Comparison of ENCODE assay signal across 1 cellular context in genomic region chr17:36034127-36034526, GRCh38.
TF ChIP-seq lines count a peak whose summit lies in the region.

No MANE protein-coding gene starts in this region.

TF ChIP-seq in GM12878, 131 proteins besides CTCF, POLR2A, EP300 and RAD21 (continued from another document and continues in another):
- TF ChIP-seq, protein P1, sequence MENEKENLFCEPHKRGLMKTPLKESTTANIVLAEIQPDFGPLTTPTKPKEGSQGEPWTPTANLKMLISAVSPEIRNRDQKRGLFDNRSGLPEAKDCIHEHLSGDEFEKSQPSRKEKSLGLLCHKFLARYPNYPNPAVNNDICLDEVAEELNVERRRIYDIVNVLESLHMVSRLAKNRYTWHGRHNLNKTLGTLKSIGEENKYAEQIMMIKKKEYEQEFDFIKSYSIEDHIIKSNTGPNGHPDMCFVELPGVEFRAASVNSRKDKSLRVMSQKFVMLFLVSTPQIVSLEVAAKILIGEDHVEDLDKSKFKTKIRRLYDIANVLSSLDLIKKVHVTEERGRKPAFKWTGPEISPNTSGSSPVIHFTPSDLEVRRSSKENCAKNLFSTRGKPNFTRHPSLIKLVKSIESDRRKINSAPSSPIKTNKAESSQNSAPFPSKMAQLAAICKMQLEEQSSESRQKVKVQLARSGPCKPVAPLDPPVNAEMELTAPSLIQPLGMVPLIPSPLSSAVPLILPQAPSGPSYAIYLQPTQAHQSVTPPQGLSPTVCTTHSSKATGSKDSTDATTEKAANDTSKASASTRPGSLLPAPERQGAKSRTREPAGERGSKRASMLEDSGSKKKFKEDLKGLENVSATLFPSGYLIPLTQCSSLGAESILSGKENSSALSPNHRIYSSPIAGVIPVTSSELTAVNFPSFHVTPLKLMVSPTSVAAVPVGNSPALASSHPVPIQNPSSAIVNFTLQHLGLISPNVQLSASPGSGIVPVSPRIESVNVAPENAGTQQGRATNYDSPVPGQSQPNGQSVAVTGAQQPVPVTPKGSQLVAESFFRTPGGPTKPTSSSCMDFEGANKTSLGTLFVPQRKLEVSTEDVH (IDR thresholded peaks at IDR 0.05; ENCODE audit: low read depth, partially characterized antibody) = no peak
- no peak for TF ChIP-seq GABPA (IDR thresholded peaks at IDR 0.05; ENCODE audit: low read depth)
- TF ChIP-seq IKZF1 (conservative IDR thresholded peaks at IDR 0.05) = peak; percentile 95
- TF ChIP-seq POLR2AphosphoS5 (IDR thresholded peaks at IDR 0.05; ENCODE audit: low read length) = no peak
- TF ChIP-seq ZSCAN29 (IDR thresholded peaks at IDR 0.05) = peak; percentile 92; the same call in 1 of the 2 replicates
- peak; percentile 72; the same call in 1 of the 2 replicates for TF ChIP-seq TBL1XR1 (IDR thresholded peaks at IDR 0.05; ENCODE audit: low read depth, low read length)
- peak; percentile 100 for TF ChIP-seq MTA2 (IDR thresholded peaks at IDR 0.05; ENCODE audit: low read depth)
- TF ChIP-seq, protein P2, sequence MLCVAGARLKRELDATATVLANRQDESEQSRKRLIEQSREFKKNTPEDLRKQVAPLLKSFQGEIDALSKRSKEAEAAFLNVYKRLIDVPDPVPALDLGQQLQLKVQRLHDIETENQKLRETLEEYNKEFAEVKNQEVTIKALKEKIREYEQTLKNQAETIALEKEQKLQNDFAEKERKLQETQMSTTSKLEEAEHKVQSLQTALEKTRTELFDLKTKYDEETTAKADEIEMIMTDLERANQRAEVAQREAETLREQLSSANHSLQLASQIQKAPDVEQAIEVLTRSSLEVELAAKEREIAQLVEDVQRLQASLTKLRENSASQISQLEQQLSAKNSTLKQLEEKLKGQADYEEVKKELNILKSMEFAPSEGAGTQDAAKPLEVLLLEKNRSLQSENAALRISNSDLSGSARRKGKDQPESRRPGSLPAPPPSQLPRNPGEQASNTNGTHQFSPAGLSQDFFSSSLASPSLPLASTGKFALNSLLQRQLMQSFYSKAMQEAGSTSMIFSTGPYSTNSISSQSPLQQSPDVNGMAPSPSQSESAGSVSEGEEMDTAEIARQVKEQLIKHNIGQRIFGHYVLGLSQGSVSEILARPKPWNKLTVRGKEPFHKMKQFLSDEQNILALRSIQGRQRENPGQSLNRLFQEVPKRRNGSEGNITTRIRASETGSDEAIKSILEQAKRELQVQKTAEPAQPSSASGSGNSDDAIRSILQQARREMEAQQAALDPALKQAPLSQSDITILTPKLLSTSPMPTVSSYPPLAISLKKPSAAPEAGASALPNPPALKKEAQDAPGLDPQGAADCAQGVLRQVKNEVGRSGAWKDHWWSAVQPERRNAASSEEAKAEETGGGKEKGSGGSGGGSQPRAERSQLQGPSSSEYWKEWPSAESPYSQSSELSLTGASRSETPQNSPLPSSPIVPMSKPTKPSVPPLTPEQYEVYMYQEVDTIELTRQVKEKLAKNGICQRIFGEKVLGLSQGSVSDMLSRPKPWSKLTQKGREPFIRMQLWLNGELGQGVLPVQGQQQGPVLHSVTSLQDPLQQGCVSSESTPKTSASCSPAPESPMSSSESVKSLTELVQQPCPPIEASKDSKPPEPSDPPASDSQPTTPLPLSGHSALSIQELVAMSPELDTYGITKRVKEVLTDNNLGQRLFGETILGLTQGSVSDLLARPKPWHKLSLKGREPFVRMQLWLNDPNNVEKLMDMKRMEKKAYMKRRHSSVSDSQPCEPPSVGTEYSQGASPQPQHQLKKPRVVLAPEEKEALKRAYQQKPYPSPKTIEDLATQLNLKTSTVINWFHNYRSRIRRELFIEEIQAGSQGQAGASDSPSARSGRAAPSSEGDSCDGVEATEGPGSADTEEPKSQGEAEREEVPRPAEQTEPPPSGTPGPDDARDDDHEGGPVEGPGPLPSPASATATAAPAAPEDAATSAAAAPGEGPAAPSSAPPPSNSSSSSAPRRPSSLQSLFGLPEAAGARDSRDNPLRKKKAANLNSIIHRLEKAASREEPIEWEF (IDR thresholded peaks at IDR 0.05; ENCODE audit: insufficient replicate concordance, low read depth, low read length) = no peak
- TF ChIP-seq TCF12 (IDR thresholded peaks at IDR 0.05; ENCODE audit: low read depth, low read length) = 0 out of 2 replicates have a peak, but pooled peaks have one; percentile 12
- no peak for TF ChIP-seq SUPT20H (IDR thresholded peaks at IDR 0.05; ENCODE audit: borderline replicate concordance, control insufficient read depth, low read depth, low read length)
- TF ChIP-seq, protein P3, sequence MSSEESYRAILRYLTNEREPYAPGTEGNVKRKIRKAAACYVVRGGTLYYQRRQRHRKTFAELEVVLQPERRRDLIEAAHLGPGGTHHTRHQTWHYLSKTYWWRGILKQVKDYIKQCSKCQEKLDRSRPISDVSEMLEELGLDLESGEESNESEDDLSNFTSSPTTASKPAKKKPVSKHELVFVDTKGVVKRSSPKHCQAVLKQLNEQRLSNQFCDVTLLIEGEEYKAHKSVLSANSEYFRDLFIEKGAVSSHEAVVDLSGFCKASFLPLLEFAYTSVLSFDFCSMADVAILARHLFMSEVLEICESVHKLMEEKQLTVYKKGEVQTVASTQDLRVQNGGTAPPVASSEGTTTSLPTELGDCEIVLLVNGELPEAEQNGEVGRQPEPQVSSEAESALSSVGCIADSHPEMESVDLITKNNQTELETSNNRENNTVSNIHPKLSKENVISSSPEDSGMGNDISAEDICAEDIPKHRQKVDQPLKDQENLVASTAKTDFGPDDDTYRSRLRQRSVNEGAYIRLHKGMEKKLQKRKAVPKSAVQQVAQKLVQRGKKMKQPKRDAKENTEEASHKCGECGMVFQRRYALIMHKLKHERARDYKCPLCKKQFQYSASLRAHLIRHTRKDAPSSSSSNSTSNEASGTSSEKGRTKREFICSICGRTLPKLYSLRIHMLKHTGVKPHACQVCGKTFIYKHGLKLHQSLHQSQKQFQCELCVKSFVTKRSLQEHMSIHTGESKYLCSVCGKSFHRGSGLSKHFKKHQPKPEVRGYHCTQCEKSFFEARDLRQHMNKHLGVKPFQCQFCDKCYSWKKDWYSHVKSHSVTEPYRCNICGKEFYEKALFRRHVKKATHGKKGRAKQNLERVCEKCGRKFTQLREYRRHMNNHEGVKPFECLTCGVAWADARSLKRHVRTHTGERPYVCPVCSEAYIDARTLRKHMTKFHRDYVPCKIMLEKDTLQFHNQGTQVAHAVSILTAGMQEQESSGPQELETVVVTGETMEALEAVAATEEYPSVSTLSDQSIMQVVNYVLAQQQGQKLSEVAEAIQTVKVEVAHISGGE (CRISPR knock-in tag; IDR thresholded peaks at IDR 0.05) = no peak
- no peak for TF ChIP-seq TCF3 (IDR thresholded peaks at IDR 0.05; ENCODE audit: borderline replicate concordance, insufficient read depth, low read depth, low read length)
- peak; percentile 99 for TF ChIP-seq DPF2 (IDR thresholded peaks at IDR 0.05)
- peak; percentile 32 for TF ChIP-seq PBX3 (IDR thresholded peaks at IDR 0.05; ENCODE audit: insufficient replicate concordance, low read depth, low read length)
- TF ChIP-seq HDGF (IDR thresholded peaks at IDR 0.05) = no peak
- TF ChIP-seq KAT2A (conservative IDR thresholded peaks at IDR 0.05; ENCODE audit: control insufficient read depth, low read depth, low read length) = no peak
- peak; percentile 96 for TF ChIP-seq BCL11A (IDR thresholded peaks at IDR 0.05; ENCODE audit: low read depth, low read length)
- TF ChIP-seq RAD51 (IDR thresholded peaks at IDR 0.05) = peak; percentile 48; the same call in 1 of the 2 replicates
- TF ChIP-seq RELB (IDR thresholded peaks at IDR 0.05; ENCODE audit: low read depth) = peak; percentile 90
- TF ChIP-seq BHLHE40 (IDR thresholded peaks at IDR 0.05; ENCODE audit: borderline replicate concordance in 1 of 2, low read depth in 2 of 2, low read length in 1 of 2) = peak; percentile 41 to 72; a peak in 2 of 4 replicates
- TF ChIP-seq MEF2B (IDR thresholded peaks at IDR 0.05; ENCODE audit: partially characterized antibody, poor library complexity, severe bottlenecking) = peak; percentile 79
- no peak for TF ChIP-seq BRCA1 (IDR thresholded peaks at IDR 0.05; ENCODE audit: low read depth, low read length)
- TF ChIP-seq SP1 (IDR thresholded peaks at IDR 0.05; ENCODE audit: low read depth, low read length) = no peak
- TF ChIP-seq PKNOX1 (IDR thresholded peaks at IDR 0.05) = peak; percentile 62; the same call in 1 of the 2 replicates
- TF ChIP-seq MYB (IDR thresholded peaks at IDR 0.05; ENCODE audit: borderline replicate concordance, low read depth, low read length) = 0 out of 2 replicates have a peak, but pooled peaks have one; percentile 53
- TF ChIP-seq JUNB (IDR thresholded peaks at IDR 0.05) = peak; percentile 81
- peak; percentile 62 for TF ChIP-seq ZNF384 (IDR thresholded peaks at IDR 0.05; ENCODE audit: borderline replicate concordance, low read depth, low read length)
- 0 out of 2 replicates have a peak, but pooled peaks have one; percentile 45 for TF ChIP-seq NFIC (IDR thresholded peaks at IDR 0.05; ENCODE audit: low read depth, low read length)
- no peak for TF ChIP-seq SMARCA5 (IDR thresholded peaks at IDR 0.05)
- no peak for TF ChIP-seq SRF (IDR thresholded peaks at IDR 0.05; ENCODE audit: low read depth in 2 of 2, low read length in 2 of 2)
- no peak for TF ChIP-seq POLR2AphosphoS2 (IDR thresholded peaks at IDR 0.05; ENCODE audit: low read depth, low read length)
- TF ChIP-seq, protein P4, sequence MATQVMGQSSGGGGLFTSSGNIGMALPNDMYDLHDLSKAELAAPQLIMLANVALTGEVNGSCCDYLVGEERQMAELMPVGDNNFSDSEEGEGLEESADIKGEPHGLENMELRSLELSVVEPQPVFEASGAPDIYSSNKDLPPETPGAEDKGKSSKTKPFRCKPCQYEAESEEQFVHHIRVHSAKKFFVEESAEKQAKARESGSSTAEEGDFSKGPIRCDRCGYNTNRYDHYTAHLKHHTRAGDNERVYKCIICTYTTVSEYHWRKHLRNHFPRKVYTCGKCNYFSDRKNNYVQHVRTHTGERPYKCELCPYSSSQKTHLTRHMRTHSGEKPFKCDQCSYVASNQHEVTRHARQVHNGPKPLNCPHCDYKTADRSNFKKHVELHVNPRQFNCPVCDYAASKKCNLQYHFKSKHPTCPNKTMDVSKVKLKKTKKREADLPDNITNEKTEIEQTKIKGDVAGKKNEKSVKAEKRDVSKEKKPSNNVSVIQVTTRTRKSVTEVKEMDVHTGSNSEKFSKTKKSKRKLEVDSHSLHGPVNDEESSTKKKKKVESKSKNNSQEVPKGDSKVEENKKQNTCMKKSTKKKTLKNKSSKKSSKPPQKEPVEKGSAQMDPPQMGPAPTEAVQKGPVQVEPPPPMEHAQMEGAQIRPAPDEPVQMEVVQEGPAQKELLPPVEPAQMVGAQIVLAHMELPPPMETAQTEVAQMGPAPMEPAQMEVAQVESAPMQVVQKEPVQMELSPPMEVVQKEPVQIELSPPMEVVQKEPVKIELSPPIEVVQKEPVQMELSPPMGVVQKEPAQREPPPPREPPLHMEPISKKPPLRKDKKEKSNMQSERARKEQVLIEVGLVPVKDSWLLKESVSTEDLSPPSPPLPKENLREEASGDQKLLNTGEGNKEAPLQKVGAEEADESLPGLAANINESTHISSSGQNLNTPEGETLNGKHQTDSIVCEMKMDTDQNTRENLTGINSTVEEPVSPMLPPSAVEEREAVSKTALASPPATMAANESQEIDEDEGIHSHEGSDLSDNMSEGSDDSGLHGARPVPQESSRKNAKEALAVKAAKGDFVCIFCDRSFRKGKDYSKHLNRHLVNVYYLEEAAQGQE (IDR thresholded peaks at IDR 0.05; ENCODE audit: low read depth, low read length) = no peak
- no peak for TF ChIP-seq CHD1 (IDR thresholded peaks at IDR 0.05; ENCODE audit: low read depth, low read length)
